Comparison of ENCODE assay signal across 9 cellular contexts in the genomic region with DNA sequence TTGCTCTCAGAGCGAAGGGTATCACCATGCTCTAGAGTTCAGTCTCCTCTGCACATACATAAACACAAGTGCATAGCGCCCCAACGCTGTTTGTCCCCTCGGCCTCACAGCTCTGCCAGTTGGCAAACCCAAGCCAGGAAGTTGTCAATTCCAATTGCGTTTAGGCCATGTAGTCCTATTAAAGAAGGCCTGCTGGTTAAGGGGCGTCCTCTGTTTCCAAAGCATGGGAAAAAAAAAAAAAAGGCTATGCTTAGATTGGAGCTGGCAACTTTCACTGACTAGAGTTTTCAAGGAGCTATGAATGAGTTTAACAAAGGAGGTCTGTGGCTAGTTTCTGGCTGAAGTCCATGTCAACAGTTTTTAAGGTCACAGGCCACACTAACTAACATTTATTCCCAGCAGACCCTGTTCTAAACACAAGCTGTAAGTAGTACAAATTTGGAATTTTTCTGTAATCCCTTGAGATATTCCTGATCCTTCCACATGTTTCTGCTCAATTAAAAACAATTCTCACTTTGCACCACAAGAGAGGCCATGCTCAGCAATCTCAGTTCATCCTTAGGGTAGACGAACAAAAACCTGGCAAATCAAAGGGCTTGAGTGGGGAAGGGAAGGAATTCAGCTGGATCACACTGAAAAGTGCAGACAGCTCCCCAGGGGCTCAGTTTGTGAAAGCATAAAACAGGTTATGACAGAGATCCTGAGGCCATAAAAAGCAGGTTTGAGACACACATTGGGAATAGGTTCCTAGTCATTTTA.
DNase-seq lines count a peak whose midpoint lies in the region; ATAC-seq and TF ChIP-seq lines count a peak whose summit lies in the region.
"Had no signal": no experiment of that assay in that cellular context is flagged by ENCODE, and none has a peak within 500 bp of the region (broad histone marks: within the 10 kb centered on the region; RNA-seq: fewer than 3 reads in every experiment).

No MANE protein-coding gene starts in this region.

- intact Hi-C loops in left lung (cut with DNase I): no loop called here

- TF ChIP-seq CTCF in coronary artery (IDR thresholded peaks at IDR 0.05) (no peak), left lung (IDR thresholded peaks at IDR 0.05) (no peak)

- no peaks in the 10 kb centered on the region for H3K27me3 ChIP-seq in left lung
- no peaks in the 10 kb centered on the region for H3K27me3 ChIP-seq in skeletal muscle tissue (ENCODE audit: control insufficient read depth in 3 of 3, insufficient read depth in 3 of 3, low read length in 3 of 3)

- H3K4me3 ChIP-seq in coronary artery (peak overlapping the region; percentile 48), left lung (no peak overlapping the region), skeletal muscle tissue (ENCODE audit: low read length in 3 of 3) (peak overlapping the region in 2 of 3 donors; percentile 5 to 25)
- H3K4me3 ChIP-seq: SK-N-MC had no signal

- DNase-seq in LHCN-M2 (ENCODE audit: low read depth) (peak; percentile 52), coronary artery (ENCODE audit: low spot score) (no peak), left lung (no peak), NAMALWA (ENCODE audit: low spot score) (no peak), NCI-H1694 treated with DMSO at 0.1 percent for 48 hours (lab: John Stamatoyannopoulos, UW) (no peak), NCI-H1930 (lab: John Stamatoyannopoulos, UW) (no peak), kidney glomerular epithelial cell (lab: John Stamatoyannopoulos, UW) (no peak)

- peak overlapping the region in 1 of 3 donors; percentile 9 for H3K9ac ChIP-seq in skeletal muscle tissue (ENCODE audit: low read depth in 1 of 3, low read length in 3 of 3)

- H3K4me1 ChIP-seq in left lung (peaks cover 0 to 18% of the 10 kb centered on the region in 2 donors), skeletal muscle tissue (ENCODE audit: control insufficient read depth in 3 of 3, insufficient read depth in 3 of 3, low read length in 3 of 3) (peaks cover 3 to 11% (median 5%) of the 10 kb centered on the region in 3 donors)

- ATAC-seq in left lung: peak; percentile 53

- peak overlapping the region in 1 of 2 donors; percentile 13 for H3K27ac ChIP-seq in coronary artery
- H3K27ac ChIP-seq in left lung: peak overlapping the region in 1 of 2 donors; percentile 3
- no peak overlapping the region for H3K27ac ChIP-seq in skeletal muscle tissue (ENCODE audit: low read depth, low read length)
- H3K27ac ChIP-seq: SK-N-MC had no signal

- H3K9me3 ChIP-seq in left lung (no peaks in the 10 kb centered on the region), skeletal muscle tissue (ENCODE audit: control insufficient read depth in 3 of 3, low read length in 3 of 3) (no peaks in the 10 kb centered on the region)

- H3K36me3 ChIP-seq in left lung (no peaks in the 10 kb centered on the region), skeletal muscle tissue (ENCODE audit: control insufficient read depth in 3 of 3, insufficient read depth in 3 of 3, low read length in 3 of 3) (no peaks in the 10 kb centered on the region)

Comparison
In these comparisons a context has a peak if more than half of its experiments do, and no peak if none do; other contexts are left out.
1. H3K4me3 ChIP-seq: peak in coronary artery (single experiment) and skeletal muscle tissue (2 of 3); none in left lung (0 of 2).